ENCODE assay signal across 1 cellular context in genomic region chr9:113401027-113401792, GRCh38.
A peak's percentile ranks its signal among the peaks of the same experiment; 100 is the strongest.
TF ChIP-seq lines count a peak whose summit lies in the region.

TSS of gene ALAD (minus strand) at chr9:113401284. CDS start at chr9:113393559, 7,725 bp downstream.

TF ChIP-seq in HepG2, 621 proteins besides CTCF, POLR2A, EP300 and RAD21 (continued from another document and continues in another):
- TF ChIP-seq MLXIP (CRISPR knock-in tag; IDR thresholded peaks at IDR 0.05; ENCODE audit: borderline replicate concordance): peak; percentile 34; the same call in 1 of the 2 replicates
- peak; percentile 65 for TF ChIP-seq ISL2 (CRISPR knock-in tag; IDR thresholded peaks at IDR 0.05)
- TF ChIP-seq, protein P1, sequence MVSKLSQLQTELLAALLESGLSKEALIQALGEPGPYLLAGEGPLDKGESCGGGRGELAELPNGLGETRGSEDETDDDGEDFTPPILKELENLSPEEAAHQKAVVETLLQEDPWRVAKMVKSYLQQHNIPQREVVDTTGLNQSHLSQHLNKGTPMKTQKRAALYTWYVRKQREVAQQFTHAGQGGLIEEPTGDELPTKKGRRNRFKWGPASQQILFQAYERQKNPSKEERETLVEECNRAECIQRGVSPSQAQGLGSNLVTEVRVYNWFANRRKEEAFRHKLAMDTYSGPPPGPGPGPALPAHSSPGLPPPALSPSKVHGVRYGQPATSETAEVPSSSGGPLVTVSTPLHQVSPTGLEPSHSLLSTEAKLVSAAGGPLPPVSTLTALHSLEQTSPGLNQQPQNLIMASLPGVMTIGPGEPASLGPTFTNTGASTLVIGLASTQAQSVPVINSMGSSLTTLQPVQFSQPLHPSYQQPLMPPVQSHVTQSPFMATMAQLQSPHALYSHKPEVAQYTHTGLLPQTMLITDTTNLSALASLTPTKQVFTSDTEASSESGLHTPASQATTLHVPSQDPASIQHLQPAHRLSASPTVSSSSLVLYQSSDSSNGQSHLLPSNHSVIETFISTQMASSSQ (IDR thresholded peaks at IDR 0.05; ENCODE audit: low read depth): no peak
- TF ChIP-seq, protein P1 (CRISPR knock-in tag; IDR thresholded peaks at IDR 0.05; ENCODE audit: borderline replicate concordance): peak; percentile 84; the same call in 1 of the 2 replicates
- peak; percentile 98 for TF ChIP-seq HNF1B (CRISPR knock-in tag; IDR thresholded peaks at IDR 0.05)
- no peak for TF ChIP-seq FOXA1 (IDR thresholded peaks at IDR 0.05)
- no peak for TF ChIP-seq FOXA1 (CRISPR knock-in tag; IDR thresholded peaks at IDR 0.05)
- TF ChIP-seq DMTF1 (CRISPR knock-in tag; IDR thresholded peaks at IDR 0.05): no peak
- TF ChIP-seq MXD3 (CRISPR knock-in tag; IDR thresholded peaks at IDR 0.05): peak; percentile 43; the same call in 1 of the 2 replicates
- TF ChIP-seq, protein P2, sequence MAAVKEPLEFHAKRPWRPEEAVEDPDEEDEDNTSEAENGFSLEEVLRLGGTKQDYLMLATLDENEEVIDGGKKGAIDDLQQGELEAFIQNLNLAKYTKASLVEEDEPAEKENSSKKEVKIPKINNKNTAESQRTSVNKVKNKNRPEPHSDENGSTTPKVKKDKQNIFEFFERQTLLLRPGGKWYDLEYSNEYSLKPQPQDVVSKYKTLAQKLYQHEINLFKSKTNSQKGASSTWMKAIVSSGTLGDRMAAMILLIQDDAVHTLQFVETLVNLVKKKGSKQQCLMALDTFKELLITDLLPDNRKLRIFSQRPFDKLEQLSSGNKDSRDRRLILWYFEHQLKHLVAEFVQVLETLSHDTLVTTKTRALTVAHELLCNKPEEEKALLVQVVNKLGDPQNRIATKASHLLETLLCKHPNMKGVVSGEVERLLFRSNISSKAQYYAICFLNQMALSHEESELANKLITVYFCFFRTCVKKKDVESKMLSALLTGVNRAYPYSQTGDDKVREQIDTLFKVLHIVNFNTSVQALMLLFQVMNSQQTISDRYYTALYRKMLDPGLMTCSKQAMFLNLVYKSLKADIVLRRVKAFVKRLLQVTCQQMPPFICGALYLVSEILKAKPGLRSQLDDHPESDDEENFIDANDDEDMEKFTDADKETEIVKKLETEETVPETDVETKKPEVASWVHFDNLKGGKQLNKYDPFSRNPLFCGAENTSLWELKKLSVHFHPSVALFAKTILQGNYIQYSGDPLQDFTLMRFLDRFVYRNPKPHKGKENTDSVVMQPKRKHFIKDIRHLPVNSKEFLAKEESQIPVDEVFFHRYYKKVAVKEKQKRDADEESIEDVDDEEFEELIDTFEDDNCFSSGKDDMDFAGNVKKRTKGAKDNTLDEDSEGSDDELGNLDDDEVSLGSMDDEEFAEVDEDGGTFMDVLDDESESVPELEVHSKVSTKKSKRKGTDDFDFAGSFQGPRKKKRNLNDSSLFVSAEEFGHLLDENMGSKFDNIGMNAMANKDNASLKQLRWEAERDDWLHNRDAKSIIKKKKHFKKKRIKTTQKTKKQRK (IDR thresholded peaks at IDR 0.05; ENCODE audit: low read length): no peak
- peak; percentile 78 for TF ChIP-seq ZNF574 (CRISPR knock-in tag; IDR thresholded peaks at IDR 0.05)
- TF ChIP-seq ZBTB21 (CRISPR knock-in tag; IDR thresholded peaks at IDR 0.05): no peak
- TF ChIP-seq ZNF782 (CRISPR knock-in tag; IDR thresholded peaks at IDR 0.05; ENCODE audit: borderline replicate concordance): no peak; the same call in 1 of the 2 replicates
- peak; percentile 59; the same call in 1 of the 2 replicates for TF ChIP-seq MEIS2 (CRISPR knock-in tag; IDR thresholded peaks at IDR 0.05)
- TF ChIP-seq KMT2A (CRISPR knock-in tag; IDR thresholded peaks at IDR 0.05): peak; percentile 85
- peak in 1 of 2 experiments; percentile 90; a peak in 2 of 4 replicates for TF ChIP-seq KLF16 (CRISPR knock-in tag; IDR thresholded peaks at IDR 0.05)
- TF ChIP-seq ZBTB39 (CRISPR knock-in tag; IDR thresholded peaks at IDR 0.05): no peak
- TF ChIP-seq, protein P3, sequence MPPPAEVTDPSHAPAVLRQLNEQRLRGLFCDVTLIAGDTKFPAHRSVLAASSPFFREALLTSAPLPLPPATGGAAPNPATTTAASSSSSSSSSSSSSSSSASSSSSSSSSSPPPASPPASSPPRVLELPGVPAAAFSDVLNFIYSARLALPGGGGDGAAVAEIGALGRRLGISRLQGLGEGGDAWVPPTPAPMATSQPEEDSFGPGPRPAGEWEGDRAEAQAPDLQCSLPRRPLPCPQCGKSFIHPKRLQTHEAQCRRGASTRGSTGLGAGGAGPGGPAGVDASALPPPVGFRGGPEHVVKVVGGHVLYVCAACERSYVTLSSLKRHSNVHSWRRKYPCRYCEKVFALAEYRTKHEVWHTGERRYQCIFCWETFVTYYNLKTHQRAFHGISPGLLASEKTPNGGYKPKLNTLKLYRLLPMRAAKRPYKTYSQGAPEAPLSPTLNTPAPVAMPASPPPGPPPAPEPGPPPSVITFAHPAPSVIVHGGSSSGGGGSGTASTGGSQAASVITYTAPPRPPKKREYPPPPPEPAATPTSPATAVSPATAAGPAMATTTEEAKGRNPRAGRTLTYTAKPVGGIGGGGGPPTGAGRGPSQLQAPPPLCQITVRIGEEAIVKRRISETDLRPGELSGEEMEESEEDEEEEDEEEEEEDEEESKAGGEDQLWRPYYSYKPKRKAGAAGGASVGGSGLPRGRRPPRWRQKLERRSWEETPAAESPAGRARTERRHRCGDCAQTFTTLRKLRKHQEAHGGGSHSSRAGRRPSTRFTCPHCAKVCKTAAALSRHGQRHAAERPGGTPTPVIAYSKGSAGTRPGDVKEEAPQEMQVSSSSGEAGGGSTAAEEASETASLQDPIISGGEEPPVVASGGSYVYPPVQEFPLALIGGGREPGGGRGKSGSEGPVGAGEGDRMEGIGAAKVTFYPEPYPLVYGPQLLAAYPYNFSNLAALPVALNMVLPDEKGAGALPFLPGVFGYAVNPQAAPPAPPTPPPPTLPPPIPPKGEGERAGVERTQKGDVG (CRISPR knock-in tag; IDR thresholded peaks at IDR 0.05; ENCODE audit: borderline replicate concordance): no peak
- peak; percentile 54; the same call in 1 of the 2 replicates for TF ChIP-seq ZKSCAN8 (CRISPR knock-in tag; IDR thresholded peaks at IDR 0.05; ENCODE audit: borderline replicate concordance)
- TF ChIP-seq ZNF3 (CRISPR knock-in tag; IDR thresholded peaks at IDR 0.05): no peak
- no peak; the same call in 1 of the 2 replicates for TF ChIP-seq ZNF589 (CRISPR knock-in tag; conservative IDR thresholded peaks at IDR 0.05)
- TF ChIP-seq CAMTA2 (CRISPR knock-in tag; IDR thresholded peaks at IDR 0.05; ENCODE audit: borderline replicate concordance): peak; percentile 62; the same call in 1 of the 2 replicates
- peak; percentile 30; the same call in 1 of the 2 replicates for TF ChIP-seq NKX3-1 (CRISPR knock-in tag; IDR thresholded peaks at IDR 0.05)
- TF ChIP-seq NPAS2 (CRISPR knock-in tag; IDR thresholded peaks at IDR 0.05; ENCODE audit: borderline replicate concordance): no peak
- TF ChIP-seq MYC (CRISPR knock-in tag; IDR thresholded peaks at IDR 0.05; ENCODE audit: borderline replicate concordance): peak; percentile 69; the same call in 1 of the 2 replicates
- peak; percentile 87 for TF ChIP-seq HNRNPLL (IDR thresholded peaks at IDR 0.05; ENCODE audit: low read depth, low read length, poor library complexity, severe bottlenecking)
- TF ChIP-seq KAT2B (IDR thresholded peaks at IDR 0.05; ENCODE audit: borderline replicate concordance, low read depth, low read length): no peak
- no peak for TF ChIP-seq ATF7 (IDR thresholded peaks at IDR 0.05)
- TF ChIP-seq ATF7 (CRISPR knock-in tag; IDR thresholded peaks at IDR 0.05): no peak
- TF ChIP-seq ZNF468 (CRISPR knock-in tag; IDR thresholded peaks at IDR 0.05): no peak
